In genomic region chr3:133620066-133620784, GRCh38 we compare ENCODE assay signal across 13 cellular contexts. TPM values are rescaled to one million over a fixed set of nuclear protein-coding genes. Genes with fewer than 3 reads are reported as not detected.
A peak's percentile ranks its signal among the peaks of the same experiment; 100 is the strongest.
DNase-seq lines count a peak whose midpoint lies in the region; ATAC-seq and TF ChIP-seq lines count a peak whose summit lies in the region.
"Had no signal": no experiment of that assay in that cellular context is flagged by ENCODE, and none has a peak within 500 bp of the region (broad histone marks: within the 10 kb centered on the region; RNA-seq: fewer than 3 reads in every experiment).

No MANE protein-coding gene starts in this region.

- H3K9ac ChIP-seq in OCI-LY3 (ENCODE audit: low read length): no peak overlapping the region

- ATAC-seq in GM18505 (IDR thresholded peaks at IDR 0.05; ENCODE audit: unreplicated experiment) (peak; percentile 98), GM19452 (IDR thresholded peaks at IDR 0.05; ENCODE audit: unreplicated experiment) (peak; percentile 99), HG02970 (IDR thresholded peaks at IDR 0.05; ENCODE audit: low FRiP score, unreplicated experiment) (peak; percentile 91), left lung (no peak)

- H3K36me3 ChIP-seq in OCI-LY3 (replicated peaks; ENCODE audit: low read depth, low read length): peaks cover 50% of the 10 kb centered on the region
- H3K36me3 ChIP-seq in suprapubic skin: peaks cover 81% of the 10 kb centered on the region
- H3K36me3 ChIP-seq in left lung: peaks cover 0 to 92% of the 10 kb centered on the region in 2 donors

- H4K20me1 ChIP-seq in OCI-LY3 (ENCODE audit: insufficient read depth, low read length): peaks cover 19% of the 10 kb centered on the region

- H3K4me2 ChIP-seq in OCI-LY3 (ENCODE audit: low read length): peak overlapping the region; percentile 60

- no peak for TF ChIP-seq EP300 in suprapubic skin (IDR thresholded peaks at IDR 0.05)

- no peaks in the 10 kb centered on the region for H3K79me2 ChIP-seq in OCI-LY3 (ENCODE audit: low read length)

- H3K27me3 ChIP-seq in OCI-LY3 (ENCODE audit: low read depth, low read length) (no peaks in the 10 kb centered on the region), suprapubic skin (no peaks in the 10 kb centered on the region), left lung (no peaks in the 10 kb centered on the region)
- H3K27me3 ChIP-seq: upper lobe of left lung had no signal

- H3K27ac ChIP-seq in OCI-LY3 (ENCODE audit: low read length) (peak overlapping the region; percentile 68), suprapubic skin (no peak overlapping the region), left lung (no peak overlapping the region)
- H3K27ac ChIP-seq: upper lobe of left lung had no signal

- no peak overlapping the region for H2AFZ ChIP-seq in OCI-LY3 (ENCODE audit: low read depth, low read length)

- H3K4me1 ChIP-seq in OCI-LY3 (ENCODE audit: low read length) (peaks cover 20% of the 10 kb centered on the region), suprapubic skin (no peaks in the 10 kb centered on the region), left lung (no peaks in the 10 kb centered on the region)
- H3K4me1 ChIP-seq: Caco-2, upper lobe of left lung had no signal

- no peak for TF ChIP-seq CTCF in OCI-LY3 (IDR thresholded peaks at IDR 0.05; ENCODE audit: low read depth, low read length)
- TF ChIP-seq CTCF in suprapubic skin (IDR thresholded peaks at IDR 0.05): no peak
- TF ChIP-seq CTCF in left lung (IDR thresholded peaks at IDR 0.05): no peak

- intact Hi-C loops in left lung (cut with DNase I): no loop called here

- H3K9me3 ChIP-seq in OCI-LY3 (ENCODE audit: insufficient read depth, low read length) (no peaks in the 10 kb centered on the region), suprapubic skin (no peaks in the 10 kb centered on the region), left lung (no peaks in the 10 kb centered on the region)
- H3K9me3 ChIP-seq: Caco-2, upper lobe of left lung had no signal

- DNase-seq in T-helper 9 cell (no peak), suprapubic skin (ENCODE audit: low spot score in 2 of 2) (no peak), left lung (no peak)
- no peak for DNase-seq in activated T-cell treated with anti-CD3 and anti-CD28 coated beads, Interleukin-2, amount 50 U/mL, for 48 hours
- DNase-seq: Caco-2; cortex of kidney; NCI-H1694; stimulated activated CD4-positive, alpha-beta T cell treated with anti-CD3 and anti-CD28 coated beads, Interleukin-2, amount 100 ng/mL, for 24 hours had no signal

- 92% methylated on average over 13 of the region's 13 CpGs for WGBS in suprapubic skin

- H3K4me3 ChIP-seq in OCI-LY3 (ENCODE audit: low read length) (no peak overlapping the region), suprapubic skin (no peak overlapping the region), left lung (no peak overlapping the region)
- H3K4me3 ChIP-seq: upper lobe of left lung had no signal

- TF ChIP-seq POLR2A in GM18505 (IDR thresholded peaks at IDR 0.05; ENCODE audit: borderline replicate concordance, extremely low read depth, insufficient read depth, insufficient read length): no peak
- no peak for TF ChIP-seq POLR2A in suprapubic skin (IDR thresholded peaks at IDR 0.05)

RNA-seq across cellular contexts. Expression of gene TOPBP1, which starts 41.5 kb away (rescaled TPM):
- total RNA-seq in suprapubic skin (10 to 100 TPM; 26.3 to 55.8 (median 33.8) TPM), left lung (10 to 100 TPM; 17.5 to 26.2 TPM)

RNA-seq across cellular contexts. Expression of gene CDV3, which starts 46.7 kb away (rescaled TPM):
- 100 to 1,000 TPM in 2 of 4 donors, 10 to 100 TPM in 2; 75.9 to 122 (median 98.7) TPM for total RNA-seq in suprapubic skin
- 100 to 1,000 TPM; 162 to 173 TPM for total RNA-seq in left lung
